ENCODE assay signal across 32 cellular contexts in genomic region chr4:126230244-126230643, GRCh38.
"Had no signal": no experiment of that assay in that cellular context is flagged by ENCODE, and none has a peak within 500 bp of the region (broad histone marks: within the 10 kb centered on the region; RNA-seq: fewer than 3 reads in every experiment).

No MANE protein-coding gene starts in this region.

- H3K9me3 ChIP-seq: Peyer's patch had no signal

- ATAC-seq: activated CD8-positive, alpha-beta T cell treated with anti-CD3 and anti-CD28 coated beads for 36 hours; activated T-cell treated with anti-CD3 and anti-CD28 coated beads, Interleukin-2, amount 50 U/mL, for 72 hours; activated T-helper 17 cell treated with anti-CD3 and anti-CD28 coated beads, Interleukin-2, amount 50 U/mL, for 72 hours; PC-3; Right ventricle myocardium inferior; SK-N-SH treated with all-trans-retinoic acid at 6 μM for 48 hours; T-cell; T-helper 17 cell had no signal

- H3K4me1 Mint-ChIP-seq: activated B cell treated with CpG ODN at 0.5 μM for 24 hours; activated CD4-positive, alpha-beta T cell treated with anti-CD3 and anti-CD28 coated beads, Interleukin-2, amount 10 ng/mL, durations not matched to agents 24 days and 14 days; activated naive CD8-positive, alpha-beta T cell treated with anti-CD3 and anti-CD28 coated beads for 36 hours; activated T-helper 17 cell treated with anti-CD3 and anti-CD28 coated beads, Interleukin-2, amount 50 U/mL, for 72 hours; central memory CD8-positive, alpha-beta T cell; T-cell; T-helper 17 cell had no signal

- H3K36me3 Mint-ChIP-seq: activated naive CD8-positive, alpha-beta T cell treated with anti-CD3 and anti-CD28 coated beads for 36 hours; T-cell had no signal

- DNase-seq: activated B cell treated with CpG ODN at 0.5 μM for 24 hours; activated CD4-positive, alpha-beta T cell treated with anti-CD3 and anti-CD28 coated beads for 1 hour; activated CD4-positive, alpha-beta T cell treated with anti-CD3 and anti-CD28 coated beads, Interleukin-2, amount 10 ng/mL, durations not matched to agents 24 days and 14 days; activated CD4-positive, alpha-beta T cell treated with anti-CD3 and anti-CD28 coated beads, Interleukin-2, amount 50 U/mL, for 4 hours; activated CD8-positive, alpha-beta T cell treated with anti-CD3 and anti-CD28 coated beads for 36 hours; activated effector memory CD4-positive, alpha-beta T cell treated with anti-CD3 and anti-CD28 coated beads, Interleukin-2, amount 50 U/mL, for 16 hours; activated naive CD4-positive, alpha-beta T cell; activated naive CD4-positive, alpha-beta T cell treated with anti-CD3 and anti-CD28 coated beads, Interleukin-2, amount 50 U/mL, for 16 hours; activated naive CD8-positive, alpha-beta T cell treated with anti-CD3 and anti-CD28 coated beads for 36 hours; activated T-cell treated with anti-CD3 and anti-CD28 coated beads, Interleukin-2, amount 50 U/mL, for 1 hour; activated T-cell treated with anti-CD3 and anti-CD28 coated beads, Interleukin-2, amount 50 U/mL, for 72 hours; amygdala; NCI-H1105; NCI-H1417 treated with DMSO at 0.1 percent for 48 hours; NCI-H187 treated with DMSO at 0.1 percent for 48 hours; NCI-H2081 treated with DMSO at 0.1 percent for 48 hours; NCI-H2171 treated with DMSO at 0.1 percent for 48 hours; NCI-H2227 treated with DMSO at 0.1 percent for 48 hours; NCI-H510A treated with DMSO at 0.1 percent for 48 hours; PC-3; Peyer's patch; SIG-M5; T-cell; T-helper 17 cell had no signal

- H3K4me1 ChIP-seq: ascending aorta, Peyer's patch had no signal

- H3K27me3 ChIP-seq: ascending aorta, cardiac muscle cell, Peyer's patch had no signal

- H3K27ac ChIP-seq: ascending aorta, cardiac muscle cell, Peyer's patch, RWPE1, VCaP had no signal

- H3K27me3 Mint-ChIP-seq: activated B cell treated with CpG ODN at 0.5 μM for 24 hours; activated CD4-positive, alpha-beta T cell treated with anti-CD3 and anti-CD28 coated beads, Interleukin-2, amount 10 ng/mL, durations not matched to agents 24 days and 14 days; activated CD8-positive, alpha-beta T cell treated with anti-CD3 and anti-CD28 coated beads for 36 hours; activated naive CD8-positive, alpha-beta T cell treated with anti-CD3 and anti-CD28 coated beads for 36 hours; activated T-helper 17 cell treated with anti-CD3 and anti-CD28 coated beads, Interleukin-2, amount 50 U/mL, for 72 hours; central memory CD8-positive, alpha-beta T cell; T-cell; T-helper 17 cell had no signal

- H3K36me3 ChIP-seq: ascending aorta, cardiac muscle cell, Peyer's patch had no signal

- H3K4me3 ChIP-seq: ascending aorta, cardiac muscle cell, Peyer's patch had no signal

- H3K27ac Mint-ChIP-seq: activated B cell treated with CpG ODN at 0.5 μM for 24 hours; activated CD4-positive, alpha-beta T cell treated with anti-CD3 and anti-CD28 coated beads, Interleukin-2, amount 10 ng/mL, durations not matched to agents 24 days and 14 days; activated CD8-positive, alpha-beta T cell treated with anti-CD3 and anti-CD28 coated beads for 36 hours; activated naive CD8-positive, alpha-beta T cell treated with anti-CD3 and anti-CD28 coated beads for 36 hours; activated T-cell treated with anti-CD3 and anti-CD28 coated beads, Interleukin-2, amount 50 U/mL, for 72 hours; activated T-helper 17 cell treated with anti-CD3 and anti-CD28 coated beads, Interleukin-2, amount 50 U/mL, for 72 hours; T-cell; T-helper 17 cell had no signal

- H3K4me3 Mint-ChIP-seq: activated B cell treated with CpG ODN at 0.5 μM for 24 hours; activated CD4-positive, alpha-beta T cell treated with anti-CD3 and anti-CD28 coated beads, Interleukin-2, amount 10 ng/mL, durations not matched to agents 24 days and 14 days; activated CD8-positive, alpha-beta T cell treated with anti-CD3 and anti-CD28 coated beads for 36 hours; activated naive CD8-positive, alpha-beta T cell treated with anti-CD3 and anti-CD28 coated beads for 36 hours; activated T-cell treated with anti-CD3 and anti-CD28 coated beads, Interleukin-2, amount 50 U/mL, for 72 hours; activated T-helper 17 cell treated with anti-CD3 and anti-CD28 coated beads, Interleukin-2, amount 50 U/mL, for 72 hours; central memory CD8-positive, alpha-beta T cell; T-cell; T-helper 17 cell had no signal

- H3K9me3 Mint-ChIP-seq: activated CD4-positive, alpha-beta T cell treated with anti-CD3 and anti-CD28 coated beads, Interleukin-2, amount 10 ng/mL, durations not matched to agents 24 days and 14 days had no signal
